Comparison of ENCODE assay signal across 8 cellular contexts in genomic region chr9:35603506-35603985, GRCh38. TPM values are rescaled to one million over a fixed set of nuclear protein-coding genes. Genes with fewer than 3 reads are reported as not detected.
DNase-seq lines count a peak whose midpoint lies in the region; ATAC-seq and TF ChIP-seq lines count a peak whose summit lies in the region.

No MANE protein-coding gene starts in this region.

- peak overlapping the region; percentile 94 to 99 (median 94) for H3K4me3 Mint-ChIP-seq in nephron

- DNase-seq in BJ (ENCODE audit: low read depth) (peak; percentile 62), H7 (no peak), UCSD-AML1 (lab: John Stamatoyannopoulos, UW; ENCODE audit: unreplicated experiment) (peak; percentile 49), epithelial cell of proximal tubule (ENCODE audit: low read depth) (no peak), pons (ENCODE audit: low spot score) (no peak)
- no peak for DNase-seq in effector CD4-positive, alpha-beta T cell

- CTCF ChIA-PET in BJ (lab: Yijun Ruan, JAX), result interaction anchor here (0.6 to 1.5 kb wide), 11 partner anchors 32 to 526 kb away, joined by 3 to 6 read pairs (median 3); partner anchors contain the start of genes CREB3, RUSC2 and TLN1

- H3K4me3 ChIP-seq in BJ (ENCODE audit: low read depth, low read length), result peak overlapping the region; percentile 32
- peak overlapping the region; percentile 39 for H3K4me3 ChIP-seq in H7 (ENCODE audit: insufficient read depth, low read depth, low read length)
- H3K4me3 ChIP-seq in epithelial cell of proximal tubule (ENCODE audit: low read depth, low read length), result peak overlapping the region; percentile 68

- H3K27me3 ChIP-seq in BJ (ENCODE audit: control insufficient read depth, insufficient read depth, low read length) (no peaks in the 10 kb centered on the region), H7 (ENCODE audit: control insufficient read depth, insufficient read depth, low read length) (no peaks in the 10 kb centered on the region; the same call in 1 of the 2 replicates)

- peaks cover 34% of the 10 kb centered on the region for H3K4me1 Mint-ChIP-seq in nephron

- H3K9me3 Mint-ChIP-seq in nephron, result no peaks in the 10 kb centered on the region

- peak overlapping the region; percentile 95 to 100 (median 99) for H3K27ac Mint-ChIP-seq in nephron

- no peaks in the 10 kb centered on the region for H3K27me3 Mint-ChIP-seq in nephron (ENCODE audit: low read depth)

- H3K36me3 Mint-ChIP-seq in nephron (ENCODE audit: low read depth), result peaks cover 17% of the 10 kb centered on the region

- POLR2A ChIA-PET in BJ (lab: Charles Lee), result interaction anchor here (0.6 kb wide), 1 partner anchor 54 kb away, joined by 3 read pairs; the partner anchor contains the start of genes CCDC107 and RMRP

- no peak for TF ChIP-seq CTCF in BJ (IDR thresholded peaks at IDR 0.05; ENCODE audit: insufficient read depth, low read depth, low read length)
- TF ChIP-seq CTCF in epithelial cell of proximal tubule (conservative IDR thresholded peaks at IDR 0.05; ENCODE audit: low read depth, low read length), result no peak
- TF ChIP-seq CTCF in nephron (IDR thresholded peaks at IDR 0.05; ENCODE audit: unreplicated experiment in 3 of 3), result no peak

- ATAC-seq in GM19397 (IDR thresholded peaks at IDR 0.05; ENCODE audit: unreplicated experiment), result no peak

- H3K36me3 ChIP-seq in BJ (ENCODE audit: control insufficient read depth, insufficient read depth, low read length), result peaks cover 8% of the 10 kb centered on the region
- peaks cover 5% of the 10 kb centered on the region for H3K36me3 ChIP-seq in H7 (replicated peaks; ENCODE audit: control insufficient read depth, insufficient read depth, low read length)

RNA-seq across cellular contexts. Expression of gene TESK1, which starts 1.5 kb away (rescaled TPM):
- 23.2 and 32.6 TPM in 2 replicates for polyA plus RNA-seq in BJ (2011; rRNA removed)
- polyA minus RNA-seq in BJ (2011; rRNA and poly(A)+ RNA removed), result 17.8 and 20.2 TPM in 2 replicates
- 6.0 and 11.9 TPM in 2 replicates for total RNA-seq in H7 (2014; rRNA removed; shearing (Covaris generic))
- 23.5 and 24.0 TPM in 2 replicates for total RNA-seq in epithelial cell of proximal tubule

RNA-seq across cellular contexts. Expression of gene CD72, which starts 14.7 kb away (rescaled TPM):
- 1.1 and 1.7 TPM in 2 replicates for polyA plus RNA-seq in BJ (2011; rRNA removed)
- polyA minus RNA-seq in BJ (2011; rRNA and poly(A)+ RNA removed), result 0.41 and 1.1 TPM in 2 replicates
- 1.9 and 4.6 TPM in 2 replicates for total RNA-seq in H7 (2014; rRNA removed; shearing (Covaris generic))
- 0.51 and 1.2 TPM in 2 replicates for total RNA-seq in epithelial cell of proximal tubule

RNA-seq across cellular contexts. Expression of gene SIT1, which starts 47.2 kb away (rescaled TPM):
- not detected in 2 replicates for polyA plus RNA-seq in BJ (2011; rRNA removed)
- not detected in 2 replicates for polyA minus RNA-seq in BJ (2011; rRNA and poly(A)+ RNA removed)
- total RNA-seq in H7 (2014; rRNA removed; shearing (Covaris generic)), result 0.69 and 2.3 TPM in 2 replicates
- total RNA-seq in epithelial cell of proximal tubule, result not detected in 2 replicates

RNA-seq across cellular contexts. Expression of gene RMRP, which starts 54.3 kb away (rescaled TPM):
- 235 and 1,738 TPM in 2 replicates for polyA plus RNA-seq in BJ (2011; rRNA removed)
- polyA minus RNA-seq in BJ (2011; rRNA and poly(A)+ RNA removed), result 13,377 and 21,567 TPM in 2 replicates
- total RNA-seq in H7 (2014; rRNA removed; shearing (Covaris generic)), result 10,629 and 14,347 TPM in 2 replicates
- 3,154 and 10,636 TPM in 2 replicates for total RNA-seq in epithelial cell of proximal tubule

RNA-seq across cellular contexts. Expression of gene CCDC107, which starts 54.5 kb away (rescaled TPM):
- polyA plus RNA-seq in BJ (2011; rRNA removed), result 22.0 and 27.9 TPM in 2 replicates
- polyA minus RNA-seq in BJ (2011; rRNA and poly(A)+ RNA removed), result 5.8 and 9.7 TPM in 2 replicates
- 4.1 and 9.3 TPM in 2 replicates for total RNA-seq in H7 (2014; rRNA removed; shearing (Covaris generic))
- 19.0 and 35.4 TPM in 2 replicates for total RNA-seq in epithelial cell of proximal tubule

Comparison
In these comparisons a context has a peak if more than half of its experiments do, and no peak if none do; other contexts are left out.
1. DNase-seq: peak in BJ (single experiment) and UCSD-AML1 (single experiment); none in H7 (single experiment), epithelial cell of proximal tubule (single experiment), pons (single experiment) and effector CD4-positive, alpha-beta T cell (single experiment).
2. Peak in every context shown above with its lines, with median percentiles within 50 percentile points of each other: H3K4me3 ChIP-seq.